19 cellular contexts compared by ENCODE assay signal in the genomic region with DNA sequence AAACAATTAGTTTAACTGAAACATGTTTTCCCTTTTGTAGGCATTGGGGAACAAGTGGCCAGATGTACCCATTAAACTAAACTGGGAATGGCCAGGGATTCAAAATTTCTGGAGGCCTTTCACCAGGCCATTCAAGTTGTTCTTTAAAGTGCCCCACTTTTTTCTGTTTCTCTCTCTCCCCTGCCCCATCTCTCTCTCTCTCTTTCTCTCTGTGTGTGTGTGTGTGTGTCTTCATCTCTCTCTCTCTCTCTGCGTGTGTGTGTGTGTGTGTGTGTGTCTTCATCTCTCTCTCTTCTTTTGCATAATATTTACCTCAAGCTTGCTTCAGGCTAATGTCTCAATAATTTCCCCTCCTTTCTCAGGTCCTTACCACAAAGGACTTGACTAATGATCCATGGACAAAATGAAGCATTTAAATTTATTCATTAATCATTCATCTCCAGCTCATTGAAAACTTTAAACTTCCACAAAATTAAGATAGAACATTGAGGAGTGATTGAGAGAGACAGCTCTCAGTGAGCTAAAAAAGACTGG.
A peak's percentile ranks its signal among the peaks of the same experiment; 100 is the strongest.
DNase-seq lines count a peak whose midpoint lies in the region; ATAC-seq and TF ChIP-seq lines count a peak whose summit lies in the region.
"Had no signal": no experiment of that assay in that cellular context is flagged by ENCODE, and none has a peak within 500 bp of the region (broad histone marks: within the 10 kb centered on the region; RNA-seq: fewer than 3 reads in every experiment).

No MANE protein-coding gene starts in this region.

- intact Hi-C loops in mucosa of descending colon (cut with DNase I, micrococcal nuclease), result no loop called here

- H3K27ac ChIP-seq in GM23338 (ENCODE audit: low read depth) (peak overlapping the region; percentile 67), HUES64 (ENCODE audit: low read depth, low read length) (peak overlapping the region; percentile 74; the same call in 1 of the 2 replicates)

- peaks cover 26% of the 10 kb centered on the region for H3K4me1 Mint-ChIP-seq in GM23338
- H3K4me1 Mint-ChIP-seq: T-cell had no signal

- TF ChIP-seq CTCF in GM23338 (conservative IDR thresholded peaks at IDR 0.05; ENCODE audit: low read depth in 2 of 2) (no peak), choroid plexus epithelial cell (conservative IDR thresholded peaks at IDR 0.05; ENCODE audit: low read depth, low read length) (no peak), mucosa of descending colon (IDR thresholded peaks at IDR 0.05) (no peak)

- H3F3A ChIP-seq in GM23338 (replicated peaks; ENCODE audit: low read depth), result no peaks in the 10 kb centered on the region

- H3K27me3 ChIP-seq in GM23338 (ENCODE audit: insufficient read depth) (no peaks in the 10 kb centered on the region), HUES64 (ENCODE audit: insufficient read depth, low read length) (no peaks in the 10 kb centered on the region)
- H3K27me3 ChIP-seq: MG63 had no signal

- H2AFZ ChIP-seq in GM23338, result no peak overlapping the region

- H4K20me1 ChIP-seq in GM23338 (replicated peaks; ENCODE audit: insufficient read depth), result no peaks in the 10 kb centered on the region

- H3K9me3 ChIP-seq in HUES64 (ENCODE audit: insufficient read depth, low read depth, low read length) (no peaks in the 10 kb centered on the region), mucosa of descending colon (no peaks in the 10 kb centered on the region)
- H3K9me3 ChIP-seq: MG63, SK-N-SH had no signal

- H3K4me3 Mint-ChIP-seq in GM23338, result no peak overlapping the region
- H3K4me3 Mint-ChIP-seq: HFFc6, T-cell had no signal

- ATAC-seq in GM23338 (no peak; the same call in 2 of the 3 replicates), mucosa of descending colon (no peak)
- ATAC-seq: T-cell had no signal

- H3K4me3 ChIP-seq in GM23338 (no peak overlapping the region), HUES64 (ENCODE audit: low read length) (no peak overlapping the region), choroid plexus epithelial cell (ENCODE audit: low read depth, low read length) (no peak overlapping the region), mucosa of descending colon (no peak overlapping the region)
- H3K4me3 ChIP-seq: MG63 had no signal

- peaks cover 26% of the 10 kb centered on the region; the same call in 2 of the 3 replicates for H3K36me3 Mint-ChIP-seq in GM23338 (ENCODE audit: low read depth)
- H3K36me3 Mint-ChIP-seq: T-cell had no signal

- peak; percentile 10 for DNase-seq in GM23338 (ENCODE audit: low spot score)
- DNase-seq in choroid plexus epithelial cell (ENCODE audit: low read depth), result peak; percentile 12
- peak; percentile 91 for DNase-seq in renal cortical epithelial cell (ENCODE audit: low read depth)
- no peak for DNase-seq in NCI-H2196 treated with DMSO at 0.1 percent for 48 hours (lab: John Stamatoyannopoulos, UW; ENCODE audit: unreplicated experiment)
- no peak for DNase-seq in mucosa of descending colon
- no peak for DNase-seq in RKO (ENCODE audit: low spot score)
- DNase-seq: ACHN, Calu3, DND-41, HFFc6, IMR-90, Karpas-422, MG63, NCI-H1092, NCI-H187, SHP77, SK-N-SH, T-cell had no signal

- H3K36me3 ChIP-seq in GM23338 (ENCODE audit: insufficient read depth), result peaks cover 5% of the 10 kb centered on the region; the same call in 1 of the 2 replicates
- H3K36me3 ChIP-seq in HUES64 (ENCODE audit: insufficient read depth, low read length), result no peaks in the 10 kb centered on the region
- H3K36me3 ChIP-seq in mucosa of descending colon (ENCODE audit: low read depth), result no peaks in the 10 kb centered on the region
- H3K36me3 ChIP-seq: MG63 had no signal

- peaks cover 4% of the 10 kb centered on the region for H3K27me3 Mint-ChIP-seq in GM23338 (ENCODE audit: insufficient read depth, low read depth, poor library complexity)
- H3K27me3 Mint-ChIP-seq: T-cell had no signal

- H3K4me1 ChIP-seq in GM23338 (ENCODE audit: insufficient read depth), result peaks cover 32% of the 10 kb centered on the region
- H3K4me1 ChIP-seq in HUES64 (ENCODE audit: insufficient read depth, low read length), result peaks cover 25% of the 10 kb centered on the region
- no peaks in the 10 kb centered on the region for H3K4me1 ChIP-seq in mucosa of descending colon (ENCODE audit: low read depth)

- WGBS in HUES64, result no CpG with 5 or more reads among the region's 1 CpG

- 0 out of 2 replicates have a peak overlapping the region, but pooled peaks have one; percentile 1 for H3K4me2 ChIP-seq in GM23338
- H3K4me2 ChIP-seq: SK-N-SH had no signal

- peak overlapping the region; percentile 67 for H3K27ac Mint-ChIP-seq in GM23338
- H3K27ac Mint-ChIP-seq: HFFc6, T-cell had no signal

- peaks cover 29% of the 10 kb centered on the region for H3K9me3 Mint-ChIP-seq in GM23338

- no peaks in the 10 kb centered on the region for H3K9me2 ChIP-seq in GM23338 (ENCODE audit: insufficient read depth)
- H3K9me2 ChIP-seq: SK-N-SH had no signal

- no peaks in the 10 kb centered on the region for H3K79me2 ChIP-seq in GM23338 (replicated peaks; ENCODE audit: insufficient read depth)

- no peak overlapping the region for H3K9ac ChIP-seq in HUES64 (ENCODE audit: low read depth, low read length)
- H3K9ac ChIP-seq: SK-N-SH had no signal

TF ChIP-seq in GM23338, 12 proteins besides CTCF, POLR2A, EP300 and RAD21:
- TF ChIP-seq STAT1 (IDR thresholded peaks at IDR 0.05; ENCODE audit: unreplicated experiment), result no peak
- no peak for TF ChIP-seq CREB1 (CRISPR knock-in tag; IDR thresholded peaks at IDR 0.05; ENCODE audit: low read depth)
- TF ChIP-seq ZNF331 (CRISPR knock-in tag; IDR thresholded peaks at IDR 0.05; ENCODE audit: low read depth), result no peak
- TF ChIP-seq, protein P1, sequence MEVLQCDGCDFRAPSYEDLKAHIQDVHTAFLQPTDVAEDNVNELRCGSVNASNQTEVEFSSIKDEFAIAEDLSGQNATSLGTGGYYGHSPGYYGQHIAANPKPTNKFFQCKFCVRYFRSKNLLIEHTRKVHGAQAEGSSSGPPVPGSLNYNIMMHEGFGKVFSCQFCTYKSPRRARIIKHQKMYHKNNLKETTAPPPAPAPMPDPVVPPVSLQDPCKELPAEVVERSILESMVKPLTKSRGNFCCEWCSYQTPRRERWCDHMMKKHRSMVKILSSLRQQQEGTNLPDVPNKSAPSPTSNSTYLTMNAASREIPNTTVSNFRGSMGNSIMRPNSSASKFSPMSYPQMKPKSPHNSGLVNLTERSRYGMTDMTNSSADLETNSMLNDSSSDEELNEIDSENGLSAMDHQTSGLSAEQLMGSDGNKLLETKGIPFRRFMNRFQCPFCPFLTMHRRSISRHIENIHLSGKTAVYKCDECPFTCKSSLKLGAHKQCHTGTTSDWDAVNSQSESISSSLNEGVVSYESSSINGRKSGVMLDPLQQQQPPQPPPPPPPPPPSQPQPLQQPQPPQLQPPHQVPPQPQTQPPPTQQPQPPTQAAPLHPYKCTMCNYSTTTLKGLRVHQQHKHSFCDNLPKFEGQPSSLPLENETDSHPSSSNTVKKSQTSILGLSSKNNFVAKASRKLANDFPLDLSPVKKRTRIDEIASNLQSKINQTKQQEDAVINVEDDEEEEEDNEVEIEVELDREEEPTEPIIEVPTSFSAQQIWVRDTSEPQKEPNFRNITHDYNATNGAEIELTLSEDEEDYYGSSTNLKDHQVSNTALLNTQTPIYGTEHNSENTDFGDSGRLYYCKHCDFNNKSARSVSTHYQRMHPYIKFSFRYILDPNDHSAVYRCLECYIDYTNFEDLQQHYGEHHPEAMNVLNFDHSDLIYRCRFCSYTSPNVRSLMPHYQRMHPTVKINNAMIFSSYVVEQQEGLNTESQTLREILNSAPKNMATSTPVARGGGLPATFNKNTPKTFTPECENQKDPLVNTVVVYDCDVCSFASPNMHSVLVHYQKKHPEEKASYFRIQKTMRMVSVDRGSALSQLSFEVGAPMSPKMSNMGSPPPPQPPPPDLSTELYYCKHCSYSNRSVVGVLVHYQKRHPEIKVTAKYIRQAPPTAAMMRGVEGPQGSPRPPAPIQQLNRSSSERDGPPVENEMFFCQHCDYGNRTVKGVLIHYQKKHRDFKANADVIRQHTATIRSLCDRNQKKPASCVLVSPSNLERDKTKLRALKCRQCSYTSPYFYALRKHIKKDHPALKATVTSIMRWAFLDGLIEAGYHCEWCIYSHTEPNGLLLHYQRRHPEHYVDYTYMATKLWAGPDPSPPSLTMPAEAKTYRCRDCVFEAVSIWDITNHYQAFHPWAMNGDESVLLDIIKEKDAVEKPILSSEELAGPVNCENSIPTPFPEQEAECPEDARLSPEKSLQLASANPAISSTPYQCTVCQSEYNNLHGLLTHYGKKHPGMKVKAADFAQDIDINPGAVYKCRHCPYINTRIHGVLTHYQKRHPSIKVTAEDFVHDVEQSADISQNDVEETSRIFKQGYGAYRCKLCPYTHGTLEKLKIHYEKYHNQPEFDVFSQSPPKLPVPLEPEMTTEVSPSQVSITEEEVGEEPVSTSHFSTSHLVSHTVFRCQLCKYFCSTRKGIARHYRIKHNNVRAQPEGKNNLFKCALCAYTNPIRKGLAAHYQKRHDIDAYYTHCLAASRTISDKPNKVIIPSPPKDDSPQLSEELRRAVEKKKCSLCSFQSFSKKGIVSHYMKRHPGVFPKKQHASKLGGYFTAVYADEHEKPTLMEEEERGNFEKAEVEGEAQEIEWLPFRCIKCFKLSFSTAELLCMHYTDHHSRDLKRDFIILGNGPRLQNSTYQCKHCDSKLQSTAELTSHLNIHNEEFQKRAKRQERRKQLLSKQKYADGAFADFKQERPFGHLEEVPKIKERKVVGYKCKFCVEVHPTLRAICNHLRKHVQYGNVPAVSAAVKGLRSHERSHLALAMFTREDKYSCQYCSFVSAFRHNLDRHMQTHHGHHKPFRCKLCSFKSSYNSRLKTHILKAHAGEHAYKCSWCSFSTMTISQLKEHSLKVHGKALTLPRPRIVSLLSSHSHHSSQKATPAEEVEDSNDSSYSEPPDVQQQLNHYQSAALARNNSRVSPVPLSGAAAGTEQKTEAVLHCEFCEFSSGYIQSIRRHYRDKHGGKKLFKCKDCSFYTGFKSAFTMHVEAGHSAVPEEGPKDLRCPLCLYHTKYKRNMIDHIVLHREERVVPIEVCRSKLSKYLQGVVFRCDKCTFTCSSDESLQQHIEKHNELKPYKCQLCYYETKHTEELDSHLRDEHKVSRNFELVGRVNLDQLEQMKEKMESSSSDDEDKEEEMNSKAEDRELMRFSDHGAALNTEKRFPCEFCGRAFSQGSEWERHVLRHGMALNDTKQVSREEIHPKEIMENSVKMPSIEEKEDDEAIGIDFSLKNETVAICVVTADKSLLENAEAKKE (CRISPR knock-in tag; IDR thresholded peaks at IDR 0.05), result no peak

Comparison
In these comparisons a context has a peak if more than half of its experiments do, and no peak if none do; other contexts are left out.
1. DNase-seq: peak in GM23338 (single experiment), choroid plexus epithelial cell (single experiment) and renal cortical epithelial cell (single experiment); none in NCI-H2196 treated with DMSO at 0.1 percent for 48 hours (single experiment), mucosa of descending colon (0 of 3) and RKO (single experiment).